16 cellular contexts compared by ENCODE assay signal in genomic region chr5:123503299-123503698, GRCh38. TPM values are rescaled to one million over a fixed set of nuclear protein-coding genes. Genes with fewer than 3 reads are reported as not detected.
DNase-seq lines count a peak whose midpoint lies in the region; ATAC-seq and TF ChIP-seq lines count a peak whose summit lies in the region.
"Had no signal": no experiment of that assay in that cellular context is flagged by ENCODE, and none has a peak within 500 bp of the region (broad histone marks: within the 10 kb centered on the region; RNA-seq: fewer than 3 reads in every experiment).

No MANE protein-coding gene starts in this region.

- H3K27me3 Mint-ChIP-seq in type B pancreatic cell: peaks cover 3% of the 10 kb centered on the region

- no peaks in the 10 kb centered on the region for H3K79me2 ChIP-seq in SK-N-SH (ENCODE audit: insufficient read depth)
- H3K79me2 ChIP-seq in mammary epithelial cell (ENCODE audit: insufficient read depth, low read length): no peaks in the 10 kb centered on the region

- H2AFZ ChIP-seq in SK-N-SH (ENCODE audit: low read depth) (0 out of 2 replicates have a peak overlapping the region, but pooled peaks have one; percentile 30), mammary epithelial cell (ENCODE audit: low read depth, low read length) (peak overlapping the region; percentile 28)
- H2AFZ ChIP-seq: GM23338 had no signal

- dilution Hi-C loops in mammary epithelial cell (cut with HindIII; ENCODE audit: low sequenced_read_pairs): no loop called here

- no peaks in the 10 kb centered on the region for H3K9me3 Mint-ChIP-seq in type B pancreatic cell
- H3K9me3 Mint-ChIP-seq: CD4-positive, alpha-beta T cell; GM23338 had no signal

- H3K27ac Mint-ChIP-seq in type B pancreatic cell: no peak overlapping the region
- H3K27ac Mint-ChIP-seq: CD4-positive, alpha-beta T cell; GM23338 had no signal

- POLR2A ChIA-PET in SK-N-SH (lab: Yijun Ruan, JAX): no interaction called here

- H3K27ac ChIP-seq in SK-N-SH (ENCODE audit: low read depth in 2 of 2, low read length in 1 of 2): no peak overlapping the region
- H3K27ac ChIP-seq in mammary epithelial cell (ENCODE audit: insufficient read depth, low read depth, low read length): no peak overlapping the region
- H3K27ac ChIP-seq in breast epithelium: no peak overlapping the region
- H3K27ac ChIP-seq: 22Rv1, A549, C4-2B had no signal

- H4K20me1 ChIP-seq in SK-N-SH (ENCODE audit: insufficient read depth): no peaks in the 10 kb centered on the region
- no peaks in the 10 kb centered on the region for H4K20me1 ChIP-seq in mammary epithelial cell (ENCODE audit: insufficient read depth, low read length)

- TF ChIP-seq EP300 in SK-N-SH (IDR thresholded peaks at IDR 0.05; ENCODE audit: borderline replicate concordance in 1 of 2, low read depth in 1 of 2, low read length in 1 of 2): no peak

- H3K9me2 ChIP-seq in SK-N-SH: no peaks in the 10 kb centered on the region

- TF ChIP-seq CTCF in SK-N-SH (IDR thresholded peaks at IDR 0.05) (no peak), mammary epithelial cell (conservative IDR thresholded peaks at IDR 0.05 in 1 of 2, IDR thresholded peaks at IDR 0.05 in 1 of 2; ENCODE audit: extremely low read depth in 1 of 2, insufficient read depth in 1 of 2, low read depth in 1 of 2, low read length in 2 of 2) (no peak), breast epithelium (IDR thresholded peaks at IDR 0.05) (no peak), type B pancreatic cell (conservative IDR thresholded peaks at IDR 0.05) (no peak)

- H3K4me2 ChIP-seq in SK-N-SH: no peak overlapping the region
- no peak overlapping the region for H3K4me2 ChIP-seq in mammary epithelial cell (ENCODE audit: insufficient read depth, low read depth, low read length)
- H3K4me2 ChIP-seq: A549, GM23338 had no signal

- H3K4me1 Mint-ChIP-seq in type B pancreatic cell (ENCODE audit: unreplicated experiment): peaks cover 5% of the 10 kb centered on the region

- H3K27me3 ChIP-seq in SK-N-SH (ENCODE audit: insufficient read depth) (no peaks in the 10 kb centered on the region), mammary epithelial cell (ENCODE audit: insufficient read depth, low read length) (no peaks in the 10 kb centered on the region), breast epithelium (no peaks in the 10 kb centered on the region)

- H3K9me3 ChIP-seq in SK-N-SH: no peaks in the 10 kb centered on the region
- no peaks in the 10 kb centered on the region for H3K9me3 ChIP-seq in mammary epithelial cell (replicated peaks; ENCODE audit: insufficient read depth, low read length)
- no peaks in the 10 kb centered on the region for H3K9me3 ChIP-seq in breast epithelium
- H3K9me3 ChIP-seq: A549, Caco-2 had no signal

- no peaks in the 10 kb centered on the region for H3K36me3 Mint-ChIP-seq in type B pancreatic cell

- H3K4me3 ChIP-seq in SK-N-SH (ENCODE audit: low read depth in 2 of 2, low read length in 1 of 2) (no peak overlapping the region), mammary epithelial cell (replicated peaks in 1 of 3; ENCODE audit: insufficient read depth in 1 of 3, low read depth in 2 of 3, low read length in 3 of 3) (no peak overlapping the region), breast epithelium (no peak overlapping the region)
- H3K4me3 ChIP-seq: A549, GM23338 had no signal

- TF ChIP-seq RAD21 in SK-N-SH (IDR thresholded peaks at IDR 0.05; ENCODE audit: low read length): no peak

- H3K4me3 Mint-ChIP-seq in type B pancreatic cell: no peak overlapping the region
- H3K4me3 Mint-ChIP-seq: CD4-positive, alpha-beta T cell; GM23338 had no signal

- H3K4me1 ChIP-seq in SK-N-SH (ENCODE audit: control insufficient read depth in 1 of 2, insufficient read depth in 2 of 2, low read depth in 1 of 2, low read length in 1 of 2) (peaks cover 0 to 3% of the 10 kb centered on the region in 2 experiments; a peak in 2 of 4 replicates), mammary epithelial cell (ENCODE audit: insufficient read depth, low read length) (no peaks in the 10 kb centered on the region), breast epithelium (no peaks in the 10 kb centered on the region)
- H3K4me1 ChIP-seq: A549, Caco-2 had no signal

- BruUV-seq in mammary epithelial cell (replicated peaks; lab: Mats Ljungman, UMichigan): no TSS peak

- CTCF ChIA-PET in SK-N-SH (lab: Yijun Ruan, JAX): no interaction called here
- CTCF ChIA-PET in mammary epithelial cell (lab: Charles Lee; ENCODE audit: low non-redundant PET): no interaction called here

- in situ Hi-C loops in mammary epithelial cell (cut with MboI; ENCODE audit: low sequenced_read_pairs in 2 of 2): no loop called here

- no peaks in the 10 kb centered on the region for H3F3A ChIP-seq in SK-N-SH (replicated peaks; ENCODE audit: insufficient read depth)

- H3K36me3 ChIP-seq in SK-N-SH (replicated peaks in 1 of 2; ENCODE audit: control insufficient read depth in 1 of 2, insufficient read depth in 2 of 2, low read length in 1 of 2) (no peaks in the 10 kb centered on the region), mammary epithelial cell (ENCODE audit: insufficient read depth, low read length) (no peaks in the 10 kb centered on the region), breast epithelium (no peaks in the 10 kb centered on the region)

- intact Hi-C loops in mammary epithelial cell (cut with micrococcal nuclease) (no loop called here), breast epithelium (cut with DNase I; ENCODE audit: low total_unique reads) (no loop called here), left colon (cut with DNase I, micrococcal nuclease) (no loop called here)

- no peak for DNase-seq in SK-N-SH
- no peak for DNase-seq in mammary epithelial cell
- DNase-seq in breast epithelium (ENCODE audit: low spot score in 2 of 2): no peak
- DNase-seq in left colon: no peak
- no peak for DNase-seq in type B pancreatic cell (ENCODE audit: extremely low spot score, unreplicated experiment)
- no peak for DNase-seq in activated gamma-delta T cell (lab: John Stamatoyannopoulos, UW)
- DNase-seq: AML-193; Caco-2; CD4-positive, alpha-beta T cell; HCEC 1CT had no signal

- no peak for TF ChIP-seq POLR2A in breast epithelium (IDR thresholded peaks at IDR 0.05)

- H3K9ac ChIP-seq in SK-N-SH: no peak overlapping the region
- H3K9ac ChIP-seq in mammary epithelial cell (ENCODE audit: insufficient read depth, low read length): no peak overlapping the region

- ATAC-seq in SK-N-SH treated with all-trans-retinoic acid at 6 μM for 48 hours (no peak), left colon (peak; percentile 13), GM19035 (IDR thresholded peaks at IDR 0.05; ENCODE audit: unreplicated experiment) (no peak)
- ATAC-seq: A549, GM23338 had no signal

TF ChIP-seq in SK-N-SH, 30 proteins besides CTCF, POLR2A, EP300 and RAD21:
- TF ChIP-seq JUND (IDR thresholded peaks at IDR 0.05): no peak
- no peak for TF ChIP-seq NRF1 (IDR thresholded peaks at IDR 0.05; ENCODE audit: low read depth, low read length)
- no peak for TF ChIP-seq SMC3 (IDR thresholded peaks at IDR 0.05; ENCODE audit: low read depth, low read length)
- TF ChIP-seq RFX5 (IDR thresholded peaks at IDR 0.05; ENCODE audit: low read length): no peak
- TF ChIP-seq CHD2 (IDR thresholded peaks at IDR 0.05; ENCODE audit: low read length, partially characterized antibody): no peak
- TF ChIP-seq MEF2A (IDR thresholded peaks at IDR 0.05; ENCODE audit: borderline replicate concordance, low read depth): no peak
- no peak for TF ChIP-seq MXI1 (IDR thresholded peaks at IDR 0.05; ENCODE audit: low read depth, low read length)
- TF ChIP-seq GATA2 (CRISPR knock-in tag; IDR thresholded peaks at IDR 0.05): no peak
- no peak for TF ChIP-seq TCF12 (IDR thresholded peaks at IDR 0.05)
TF ChIP-seq in SK-N-SH: peak in this region for 0.

TF ChIP-seq in SK-N-SH treated with all-trans-retinoic acid at 6 μM for 48 hours, 23 proteins besides CTCF, POLR2A, EP300 and RAD21 (continues in another document):
- TF ChIP-seq RARB (CRISPR knock-in tag; IDR thresholded peaks at IDR 0.05) (no peak), TOX (CRISPR knock-in tag; IDR thresholded peaks at IDR 0.05; ENCODE audit: borderline replicate concordance) (no peak), BACH2 (CRISPR knock-in tag; IDR thresholded peaks at IDR 0.05; ENCODE audit: borderline replicate concordance) (no peak), PATZ1 (CRISPR knock-in tag; IDR thresholded peaks at IDR 0.05; ENCODE audit: borderline replicate concordance) (no peak)

RNA-seq across cellular contexts. Expression of gene CSNK1G3, which starts 8.7 kb away (rescaled TPM):
- polyA plus RNA-seq in SK-N-SH (2012; rRNA removed) (12.9 and 13.1 TPM in 2 replicates), mammary epithelial cell (17.1 TPM)
- 15.9 and 19.7 TPM in 2 replicates for polyA plus RNA-seq in SK-N-SH (2012; cell fraction: cytosol; rRNA removed)
- 7.6 and 13.5 TPM in 2 replicates for polyA plus RNA-seq in SK-N-SH (2012; cell fraction: nucleus; rRNA removed)
- total RNA-seq in mammary epithelial cell (10 to 100 TPM; 50.6 to 59.2 TPM), breast epithelium (10 to 100 TPM; 37.8 to 77.3 (median 55.7) TPM), left colon (10 to 100 TPM; 51.9 to 70.1 TPM), type B pancreatic cell (ENCODE audit: low replicate concordance) (41.8 and 43.6 TPM in 2 replicates)
- polyA minus RNA-seq in mammary epithelial cell: 15.1 TPM
